In genomic region chr5:79474416-79475173, GRCh38 we compare ENCODE assay signal across 1 cellular context.
TF ChIP-seq lines count a peak whose summit lies in the region.

No MANE protein-coding gene starts in this region.

TF ChIP-seq in K562, 482 proteins besides CTCF, POLR2A, EP300 and RAD21:
- no peak for TF ChIP-seq TFE3 (CRISPR knock-in tag; IDR thresholded peaks at IDR 0.05)
- no peak for TF ChIP-seq TCF7 (IDR thresholded peaks at IDR 0.05; ENCODE audit: borderline replicate concordance)
- TF ChIP-seq MAFG (tag; conservative IDR thresholded peaks at IDR 0.05): peak; percentile 67
- no peak for TF ChIP-seq ILF3 (IDR thresholded peaks at IDR 0.05; ENCODE audit: borderline replicate concordance)
- no peak for TF ChIP-seq FIP1L1 (IDR thresholded peaks at IDR 0.05; ENCODE audit: low read depth, low read length, poor library complexity, severe bottlenecking)
- TF ChIP-seq GMEB1 (CRISPR knock-in tag; IDR thresholded peaks at IDR 0.05): no peak
- no peak for TF ChIP-seq ZNF175 (CRISPR knock-in tag; IDR thresholded peaks at IDR 0.05; ENCODE audit: low read depth)
- TF ChIP-seq DMBX1 (CRISPR knock-in tag; IDR thresholded peaks at IDR 0.05; ENCODE audit: borderline replicate concordance): no peak
- TF ChIP-seq SAFB2 (IDR thresholded peaks at IDR 0.05; ENCODE audit: borderline replicate concordance, low read depth, low read length, severe bottlenecking): no peak
- peak; percentile 78 for TF ChIP-seq MAFF (IDR thresholded peaks at IDR 0.05; ENCODE audit: low read length)
- TF ChIP-seq HMGN3 (IDR thresholded peaks at IDR 0.05; ENCODE audit: borderline replicate concordance, extremely low read depth, insufficient read length, low read depth, low read length): no peak
- TF ChIP-seq, protein P1, sequence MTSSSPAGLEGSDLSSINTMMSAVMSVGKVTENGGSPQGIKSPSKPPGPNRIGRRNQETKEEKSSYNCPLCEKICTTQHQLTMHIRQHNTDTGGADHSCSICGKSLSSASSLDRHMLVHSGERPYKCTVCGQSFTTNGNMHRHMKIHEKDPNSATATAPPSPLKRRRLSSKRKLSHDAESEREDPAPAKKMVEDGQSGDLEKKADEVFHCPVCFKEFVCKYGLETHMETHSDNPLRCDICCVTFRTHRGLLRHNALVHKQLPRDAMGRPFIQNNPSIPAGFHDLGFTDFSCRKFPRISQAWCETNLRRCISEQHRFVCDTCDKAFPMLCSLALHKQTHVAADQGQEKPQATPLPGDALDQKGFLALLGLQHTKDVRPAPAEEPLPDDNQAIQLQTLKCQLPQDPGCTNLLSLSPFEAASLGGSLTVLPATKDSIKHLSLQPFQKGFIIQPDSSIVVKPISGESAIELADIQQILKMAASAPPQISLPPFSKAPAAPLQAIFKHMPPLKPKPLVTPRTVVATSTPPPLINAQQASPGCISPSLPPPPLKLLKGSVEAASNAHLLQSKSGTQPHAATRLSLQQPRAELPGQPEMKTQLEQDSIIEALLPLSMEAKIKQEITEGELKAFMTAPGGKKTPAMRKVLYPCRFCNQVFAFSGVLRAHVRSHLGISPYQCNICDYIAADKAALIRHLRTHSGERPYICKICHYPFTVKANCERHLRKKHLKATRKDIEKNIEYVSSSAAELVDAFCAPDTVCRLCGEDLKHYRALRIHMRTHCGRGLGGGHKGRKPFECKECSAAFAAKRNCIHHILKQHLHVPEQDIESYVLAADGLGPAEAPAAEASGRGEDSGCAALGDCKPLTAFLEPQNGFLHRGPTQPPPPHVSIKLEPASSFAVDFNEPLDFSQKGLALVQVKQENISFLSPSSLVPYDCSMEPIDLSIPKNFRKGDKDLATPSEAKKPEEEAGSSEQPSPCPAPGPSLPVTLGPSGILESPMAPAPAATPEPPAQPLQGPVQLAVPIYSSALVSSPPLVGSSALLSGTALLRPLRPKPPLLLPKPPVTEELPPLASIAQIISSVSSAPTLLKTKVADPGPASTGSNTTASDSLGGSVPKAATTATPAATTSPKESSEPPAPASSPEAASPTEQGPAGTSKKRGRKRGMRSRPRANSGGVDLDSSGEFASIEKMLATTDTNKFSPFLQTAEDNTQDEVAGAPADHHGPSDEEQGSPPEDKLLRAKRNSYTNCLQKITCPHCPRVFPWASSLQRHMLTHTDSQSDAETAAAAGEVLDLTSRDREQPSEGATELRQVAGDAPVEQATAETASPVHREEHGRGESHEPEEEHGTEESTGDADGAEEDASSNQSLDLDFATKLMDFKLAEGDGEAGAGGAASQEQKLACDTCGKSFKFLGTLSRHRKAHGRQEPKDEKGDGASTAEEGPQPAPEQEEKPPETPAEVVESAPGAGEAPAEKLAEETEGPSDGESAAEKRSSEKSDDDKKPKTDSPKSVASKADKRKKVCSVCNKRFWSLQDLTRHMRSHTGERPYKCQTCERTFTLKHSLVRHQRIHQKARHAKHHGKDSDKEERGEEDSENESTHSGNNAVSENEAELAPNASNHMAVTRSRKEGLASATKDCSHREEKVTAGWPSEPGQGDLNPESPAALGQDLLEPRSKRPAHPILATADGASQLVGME (CRISPR knock-in tag; IDR thresholded peaks at IDR 0.05): no peak
- TF ChIP-seq ZNF77 (CRISPR knock-in tag; IDR thresholded peaks at IDR 0.05): no peak
- no peak for TF ChIP-seq CBFA2T3 (IDR thresholded peaks at IDR 0.05)
- TF ChIP-seq ZNF316 (IDR thresholded peaks at IDR 0.05): peak; percentile 85
- TF ChIP-seq C11orf30 (IDR thresholded peaks at IDR 0.05; ENCODE audit: low read depth): peak; percentile 80
- no peak for TF ChIP-seq RHOXF2B (CRISPR knock-in tag; conservative IDR thresholded peaks at IDR 0.05)
- no peak for TF ChIP-seq BDP1 (IDR thresholded peaks at IDR 0.05; ENCODE audit: insufficient read depth, insufficient read length)
- TF ChIP-seq, protein P2, sequence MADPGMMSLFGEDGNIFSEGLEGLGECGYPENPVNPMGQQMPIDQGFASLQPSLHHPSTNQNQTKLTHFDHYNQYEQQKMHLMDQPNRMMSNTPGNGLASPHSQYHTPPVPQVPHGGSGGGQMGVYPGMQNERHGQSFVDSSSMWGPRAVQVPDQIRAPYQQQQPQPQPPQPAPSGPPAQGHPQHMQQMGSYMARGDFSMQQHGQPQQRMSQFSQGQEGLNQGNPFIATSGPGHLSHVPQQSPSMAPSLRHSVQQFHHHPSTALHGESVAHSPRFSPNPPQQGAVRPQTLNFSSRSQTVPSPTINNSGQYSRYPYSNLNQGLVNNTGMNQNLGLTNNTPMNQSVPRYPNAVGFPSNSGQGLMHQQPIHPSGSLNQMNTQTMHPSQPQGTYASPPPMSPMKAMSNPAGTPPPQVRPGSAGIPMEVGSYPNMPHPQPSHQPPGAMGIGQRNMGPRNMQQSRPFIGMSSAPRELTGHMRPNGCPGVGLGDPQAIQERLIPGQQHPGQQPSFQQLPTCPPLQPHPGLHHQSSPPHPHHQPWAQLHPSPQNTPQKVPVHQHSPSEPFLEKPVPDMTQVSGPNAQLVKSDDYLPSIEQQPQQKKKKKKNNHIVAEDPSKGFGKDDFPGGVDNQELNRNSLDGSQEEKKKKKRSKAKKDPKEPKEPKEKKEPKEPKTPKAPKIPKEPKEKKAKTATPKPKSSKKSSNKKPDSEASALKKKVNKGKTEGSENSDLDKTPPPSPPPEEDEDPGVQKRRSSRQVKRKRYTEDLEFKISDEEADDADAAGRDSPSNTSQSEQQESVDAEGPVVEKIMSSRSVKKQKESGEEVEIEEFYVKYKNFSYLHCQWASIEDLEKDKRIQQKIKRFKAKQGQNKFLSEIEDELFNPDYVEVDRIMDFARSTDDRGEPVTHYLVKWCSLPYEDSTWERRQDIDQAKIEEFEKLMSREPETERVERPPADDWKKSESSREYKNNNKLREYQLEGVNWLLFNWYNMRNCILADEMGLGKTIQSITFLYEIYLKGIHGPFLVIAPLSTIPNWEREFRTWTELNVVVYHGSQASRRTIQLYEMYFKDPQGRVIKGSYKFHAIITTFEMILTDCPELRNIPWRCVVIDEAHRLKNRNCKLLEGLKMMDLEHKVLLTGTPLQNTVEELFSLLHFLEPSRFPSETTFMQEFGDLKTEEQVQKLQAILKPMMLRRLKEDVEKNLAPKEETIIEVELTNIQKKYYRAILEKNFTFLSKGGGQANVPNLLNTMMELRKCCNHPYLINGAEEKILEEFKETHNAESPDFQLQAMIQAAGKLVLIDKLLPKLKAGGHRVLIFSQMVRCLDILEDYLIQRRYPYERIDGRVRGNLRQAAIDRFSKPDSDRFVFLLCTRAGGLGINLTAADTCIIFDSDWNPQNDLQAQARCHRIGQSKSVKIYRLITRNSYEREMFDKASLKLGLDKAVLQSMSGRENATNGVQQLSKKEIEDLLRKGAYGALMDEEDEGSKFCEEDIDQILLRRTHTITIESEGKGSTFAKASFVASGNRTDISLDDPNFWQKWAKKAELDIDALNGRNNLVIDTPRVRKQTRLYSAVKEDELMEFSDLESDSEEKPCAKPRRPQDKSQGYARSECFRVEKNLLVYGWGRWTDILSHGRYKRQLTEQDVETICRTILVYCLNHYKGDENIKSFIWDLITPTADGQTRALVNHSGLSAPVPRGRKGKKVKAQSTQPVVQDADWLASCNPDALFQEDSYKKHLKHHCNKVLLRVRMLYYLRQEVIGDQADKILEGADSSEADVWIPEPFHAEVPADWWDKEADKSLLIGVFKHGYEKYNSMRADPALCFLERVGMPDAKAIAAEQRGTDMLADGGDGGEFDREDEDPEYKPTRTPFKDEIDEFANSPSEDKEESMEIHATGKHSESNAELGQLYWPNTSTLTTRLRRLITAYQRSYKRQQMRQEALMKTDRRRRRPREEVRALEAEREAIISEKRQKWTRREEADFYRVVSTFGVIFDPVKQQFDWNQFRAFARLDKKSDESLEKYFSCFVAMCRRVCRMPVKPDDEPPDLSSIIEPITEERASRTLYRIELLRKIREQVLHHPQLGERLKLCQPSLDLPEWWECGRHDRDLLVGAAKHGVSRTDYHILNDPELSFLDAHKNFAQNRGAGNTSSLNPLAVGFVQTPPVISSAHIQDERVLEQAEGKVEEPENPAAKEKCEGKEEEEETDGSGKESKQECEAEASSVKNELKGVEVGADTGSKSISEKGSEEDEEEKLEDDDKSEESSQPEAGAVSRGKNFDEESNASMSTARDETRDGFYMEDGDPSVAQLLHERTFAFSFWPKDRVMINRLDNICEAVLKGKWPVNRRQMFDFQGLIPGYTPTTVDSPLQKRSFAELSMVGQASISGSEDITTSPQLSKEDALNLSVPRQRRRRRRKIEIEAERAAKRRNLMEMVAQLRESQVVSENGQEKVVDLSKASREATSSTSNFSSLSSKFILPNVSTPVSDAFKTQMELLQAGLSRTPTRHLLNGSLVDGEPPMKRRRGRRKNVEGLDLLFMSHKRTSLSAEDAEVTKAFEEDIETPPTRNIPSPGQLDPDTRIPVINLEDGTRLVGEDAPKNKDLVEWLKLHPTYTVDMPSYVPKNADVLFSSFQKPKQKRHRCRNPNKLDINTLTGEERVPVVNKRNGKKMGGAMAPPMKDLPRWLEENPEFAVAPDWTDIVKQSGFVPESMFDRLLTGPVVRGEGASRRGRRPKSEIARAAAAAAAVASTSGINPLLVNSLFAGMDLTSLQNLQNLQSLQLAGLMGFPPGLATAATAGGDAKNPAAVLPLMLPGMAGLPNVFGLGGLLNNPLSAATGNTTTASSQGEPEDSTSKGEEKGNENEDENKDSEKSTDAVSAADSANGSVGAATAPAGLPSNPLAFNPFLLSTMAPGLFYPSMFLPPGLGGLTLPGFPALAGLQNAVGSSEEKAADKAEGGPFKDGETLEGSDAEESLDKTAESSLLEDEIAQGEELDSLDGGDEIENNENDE (IDR thresholded peaks at IDR 0.05; ENCODE audit: low read depth, low read length): no peak
